In genomic region chr16:995783-996182, GRCh38 we compare ENCODE assay signal across 20 cellular contexts. TPM values are rescaled to one million over a fixed set of nuclear protein-coding genes. Genes with fewer than 3 reads are reported as not detected.
DNase-seq lines count a peak whose midpoint lies in the region; ATAC-seq, FAIRE-seq and TF ChIP-seq lines count a peak whose summit lies in the region.
"Had no signal": no experiment of that assay in that cellular context is flagged by ENCODE, and none has a peak within 500 bp of the region (broad histone marks: within the 10 kb centered on the region; RNA-seq: fewer than 3 reads in every experiment).

No MANE protein-coding gene starts in this region.

- H4K5ac ChIP-seq in mesendoderm (ENCODE audit: low read length): no peak overlapping the region

- H3K4me1 ChIP-seq in CD4-positive, alpha-beta memory T cell (ENCODE audit: insufficient read depth, low read length): peaks cover 42% of the 10 kb centered on the region
- no peaks in the 10 kb centered on the region for H3K4me1 ChIP-seq in adipocyte (ENCODE audit: control insufficient read depth, insufficient read depth, low read length)
- no peaks in the 10 kb centered on the region for H3K4me1 ChIP-seq in right cardiac atrium (ENCODE audit: control insufficient read depth, insufficient read depth, low read length)
- H3K4me1 ChIP-seq in mesendoderm (ENCODE audit: control insufficient read depth, low read depth, low read length): no peaks in the 10 kb centered on the region
- H3K4me1 ChIP-seq in HAP-1: peaks cover 5% of the 10 kb centered on the region

- no peak overlapping the region for H2BK15ac ChIP-seq in mesendoderm (replicated peaks; ENCODE audit: low read depth)

- intact Hi-C loops in CD4-positive, alpha-beta memory T cell (cut with micrococcal nuclease): loop anchor here (2.0 to 5.0 kb wide), 2 partner anchors 25 to 33 kb away; partner anchors contain the start of gene LMF1
- intact Hi-C loops in right cardiac atrium (cut with DNase I): no loop called here

- H3K9me3 ChIP-seq in CD4-positive, alpha-beta memory T cell (ENCODE audit: control insufficient read depth in 1 of 2, low read length in 2 of 2): no peaks in the 10 kb centered on the region
- H3K9me3 ChIP-seq in adipocyte (ENCODE audit: control insufficient read depth, low read length) (peaks cover 36% of the 10 kb centered on the region), right cardiac atrium (ENCODE audit: control insufficient read depth, low read length) (no peaks in the 10 kb centered on the region), HAP-1 (no peaks in the 10 kb centered on the region)
- H3K9me3 ChIP-seq: SJSA1 had no signal

- POLR2A ChIA-PET in CD4-positive, alpha-beta memory T cell (lab: Charles Lee; ENCODE audit: partially characterized antibody): interaction anchor here (2.2 to 5.8 kb wide), 4 partner anchors 10 to 31 kb away, joined by 9 to 83 read pairs (median 32); partner anchors contain the start of gene SOX8

- no peak overlapping the region for H3K27ac ChIP-seq in CD4-positive, alpha-beta memory T cell (ENCODE audit: low read depth, low read length)
- H3K27ac ChIP-seq in right cardiac atrium (ENCODE audit: low read length): no peak overlapping the region
- no peak overlapping the region for H3K27ac ChIP-seq in mesendoderm (ENCODE audit: low read depth, low read length)
- H3K27ac ChIP-seq: C4-2B, KMS-11, SJSA1 had no signal

- no peaks in the 10 kb centered on the region for H3K36me3 ChIP-seq in CD4-positive, alpha-beta memory T cell (ENCODE audit: insufficient read depth, low read length)
- H3K36me3 ChIP-seq in adipocyte (ENCODE audit: control insufficient read depth, insufficient read depth, low read length, severe bottlenecking): no peaks in the 10 kb centered on the region
- H3K36me3 ChIP-seq in mesendoderm (ENCODE audit: control insufficient read depth, insufficient read depth, low read length): no peaks in the 10 kb centered on the region
- H3K36me3 ChIP-seq in HAP-1 (replicated peaks): no peaks in the 10 kb centered on the region
- H3K36me3 ChIP-seq: SJSA1 had no signal

- H2BK120ac ChIP-seq in mesendoderm (ENCODE audit: low read depth, low read length): no peak overlapping the region

- no peaks in the 10 kb centered on the region for H3K27me3 Mint-ChIP-seq in CD4-positive, alpha-beta memory T cell
- H3K27me3 Mint-ChIP-seq in nephron (ENCODE audit: low read depth): peaks cover 24% of the 10 kb centered on the region

- no peaks in the 10 kb centered on the region for H3K36me3 Mint-ChIP-seq in CD4-positive, alpha-beta memory T cell
- H3K36me3 Mint-ChIP-seq in nephron (ENCODE audit: low read depth): no peaks in the 10 kb centered on the region

- no peak for ATAC-seq in GM21825 (IDR thresholded peaks at IDR 0.05; ENCODE audit: unreplicated experiment)
- no peak for ATAC-seq in right cardiac atrium
- ATAC-seq: Panc1 had no signal

- no peak overlapping the region for H2AK5ac ChIP-seq in mesendoderm (ENCODE audit: low read length)

- in situ Hi-C loops in HAP-1 (cut with MboI; ENCODE audit: low sequenced_read_pairs): no loop called here

- no peak overlapping the region for H3K4me3 ChIP-seq in CD4-positive, alpha-beta memory T cell (ENCODE audit: low read length in 2 of 2)
- H3K4me3 ChIP-seq in adipocyte (ENCODE audit: low read length) (peak overlapping the region; percentile 13), right cardiac atrium (ENCODE audit: low read length) (no peak overlapping the region), mesendoderm (ENCODE audit: low read length) (no peak overlapping the region), HAP-1 (no peak overlapping the region)
- H3K4me3 ChIP-seq: SJSA1 had no signal

- H3K9ac ChIP-seq in adipocyte (ENCODE audit: low read length) (no peak overlapping the region), mesendoderm (ENCODE audit: low read length) (no peak overlapping the region)
- H3K9ac ChIP-seq: KMS-11 had no signal

- DNase-seq in CD4-positive, alpha-beta memory T cell: no peak
- DNase-seq in HTR-8/SVneo (ENCODE audit: insufficient read length, low spot score) (no peak), adipocyte (ENCODE audit: low read depth) (no peak), right cardiac atrium (no peak), mesendoderm (no peak), HAP-1 (ENCODE audit: low spot score in 2 of 2) (no peak)
- DNase-seq: AML-193, EL, NCI-H1092, NCI-H1436 treated with DMSO at 0.1 percent for 48 hours, NCI-H2029, NCI-H69 had no signal

- H3K23ac ChIP-seq in mesendoderm (ENCODE audit: low read length): no peak overlapping the region

- no peaks in the 10 kb centered on the region for H3K9me3 Mint-ChIP-seq in CD4-positive, alpha-beta memory T cell
- no peaks in the 10 kb centered on the region for H3K9me3 Mint-ChIP-seq in nephron

- H3K79me1 ChIP-seq in mesendoderm (ENCODE audit: low read length): no peaks in the 10 kb centered on the region

- H3K4me3 Mint-ChIP-seq in CD4-positive, alpha-beta memory T cell: peak overlapping the region in 7 of 8 donors; percentile 81 to 97 (median 84)
- peak overlapping the region in 1 of 3 experiments; percentile 37 for H3K4me3 Mint-ChIP-seq in nephron

- H4K8ac ChIP-seq in mesendoderm (ENCODE audit: low read depth, low read length): no peak overlapping the region

- FAIRE-seq in HTR-8/SVneo (lab: Jason Lieb, UNC): peak; percentile 28
- FAIRE-seq: GM12891, GM18507 had no signal

- H3K4ac ChIP-seq in mesendoderm (ENCODE audit: low read depth, low read length): no peak overlapping the region

- WGBS in right cardiac atrium: 96% methylated on average over 3 of the region's 3 CpGs
- no CpG with 5 or more reads among the region's 3 CpGs for WGBS in mesendoderm (ENCODE audit: extremely low coverage, insufficient coverage, low lambda C conversion rate)

- H3K27me3 ChIP-seq in CD4-positive, alpha-beta memory T cell (ENCODE audit: insufficient read depth, low read length): no peaks in the 10 kb centered on the region
- H3K27me3 ChIP-seq in adipocyte (replicated peaks; ENCODE audit: control insufficient read depth, insufficient read depth, low read length): peaks cover 45% of the 10 kb centered on the region
- no peaks in the 10 kb centered on the region for H3K27me3 ChIP-seq in right cardiac atrium (ENCODE audit: control insufficient read depth, insufficient read depth)
- no peaks in the 10 kb centered on the region for H3K27me3 ChIP-seq in mesendoderm (ENCODE audit: insufficient read depth, low read length, poor library complexity)
- H3K27me3 ChIP-seq in HAP-1 (ENCODE audit: low read depth): peaks cover 49% of the 10 kb centered on the region

- H3K4me2 ChIP-seq in mesendoderm (ENCODE audit: low read length): no peak overlapping the region
- H3K4me2 ChIP-seq: KMS-11 had no signal

- H2BK5ac ChIP-seq in mesendoderm (ENCODE audit: low read length): no peak overlapping the region

- H3K56ac ChIP-seq in mesendoderm (ENCODE audit: low read length): no peak overlapping the region

- CTCF ChIA-PET in CD4-positive, alpha-beta memory T cell (lab: Charles Lee; ENCODE audit: partially characterized antibody): interaction anchor here (1.2 to 4.4 kb wide), 4 partner anchors 15 to 107 kb away, joined by 3 to 50 read pairs (median 6); partner anchors contain the start of gene SOX8

- no peak overlapping the region for H3K18ac ChIP-seq in mesendoderm (ENCODE audit: low read length)

- H3K79me2 ChIP-seq in mesendoderm (ENCODE audit: control insufficient read depth, insufficient read depth, low read length): no peaks in the 10 kb centered on the region

- H3K27ac Mint-ChIP-seq in CD4-positive, alpha-beta memory T cell: peak overlapping the region; percentile 84 to 98 (median 90)
- H3K27ac Mint-ChIP-seq in nephron: peak overlapping the region in 2 of 3 experiments; percentile 27 to 34

- H3K4me1 Mint-ChIP-seq in CD4-positive, alpha-beta memory T cell: peaks cover 16 to 46% (median 33%) of the 10 kb centered on the region in 4 donors
- peaks cover 16% of the 10 kb centered on the region for H3K4me1 Mint-ChIP-seq in nephron

- no peak for TF ChIP-seq CTCF in nephron (IDR thresholded peaks at IDR 0.05; ENCODE audit: unreplicated experiment in 3 of 3)

RNA-seq across cellular contexts. Expression of gene SOX8, which starts 14.2 kb away (rescaled TPM):
- total RNA-seq in CD4-positive, alpha-beta memory T cell: 1 to 10 TPM; 3.1 to 3.4 TPM
- polyA plus RNA-seq in CD4-positive, alpha-beta memory T cell: 1 to 10 TPM in 1 of 2 donors, under 1 TPM in 1; 0.47 to 1.6 TPM
- total RNA-seq in right cardiac atrium: 1 to 10 TPM in 3 of 4 donors, under 1 TPM in 1; 0.97 to 2.1 (median 1.9) TPM
- polyA plus RNA-seq in right cardiac atrium: 1.5 TPM
- 1.8 TPM for polyA plus RNA-seq in mesendoderm (2013, experiment 1 of 2)
- 1.8 TPM for polyA plus RNA-seq in mesendoderm (2013, experiment 2 of 2)

RNA-seq across cellular contexts. Expression of gene LMF1, which starts 25.0 kb away (rescaled TPM):
- total RNA-seq in CD4-positive, alpha-beta memory T cell: 10 to 100 TPM; 50.0 to 59.7 TPM
- 10 to 100 TPM in 1 of 2 donors, 1 to 10 TPM in 1; 8.5 to 15.2 TPM for polyA plus RNA-seq in CD4-positive, alpha-beta memory T cell
- 10 to 100 TPM; 10.6 to 13.3 (median 11.2) TPM for total RNA-seq in right cardiac atrium
- 7.8 TPM for polyA plus RNA-seq in right cardiac atrium
- polyA plus RNA-seq in mesendoderm (2013, experiment 1 of 2): 1.7 TPM
- 1.3 TPM for polyA plus RNA-seq in mesendoderm (2013, experiment 2 of 2)
